In genomic region chr11:9285850-9286587, GRCh38 we compare ENCODE assay signal across 15 cellular contexts.
"Had no signal": no experiment of that assay in that cellular context is flagged by ENCODE, and none has a peak within 500 bp of the region (broad histone marks: within the 10 kb centered on the region; RNA-seq: fewer than 3 reads in every experiment).

No MANE protein-coding gene starts in this region.

- ATAC-seq: activated CD4-positive, CD25-positive, alpha-beta regulatory T cell treated with anti-CD3 and anti-CD28 coated beads, Interleukin-2, amount 50 U/mL, for 24 hours; gastroesophageal sphincter; sciatic nerve; upper lobe of right lung had no signal

- DNase-seq: activated CD4-positive, alpha-beta T cell treated with anti-CD3 and anti-CD28 coated beads, Interleukin-2, amount 50 U/mL, for 1 hour; activated naive CD4-positive, alpha-beta T cell treated with Interleukin-2 at 50 U/mL for 16 hours; aorta; effector memory CD4-positive, alpha-beta T cell; kidney; mesendoderm; occipital lobe; stomach; testis; upper lobe of right lung had no signal

- H3K9me3 ChIP-seq: gastroesophageal sphincter, prostate gland, stomach, testis, upper lobe of right lung had no signal

- H3K4me3 ChIP-seq: gastroesophageal sphincter, hepatocyte, prostate gland, stomach, testis, upper lobe of right lung had no signal

- H3K27me3 ChIP-seq: gastroesophageal sphincter, hepatocyte, stomach, testis, upper lobe of right lung had no signal

- H3K27ac ChIP-seq: gastroesophageal sphincter, hepatocyte, prostate gland, stomach, testis, upper lobe of right lung had no signal

- H3K4me1 ChIP-seq: gastroesophageal sphincter, prostate gland, testis, upper lobe of right lung had no signal
